In genomic region chr2:30971291-30972025, GRCh38 we compare ENCODE assay signal across 28 cellular contexts.
"Had no signal": no experiment of that assay in that cellular context is flagged by ENCODE, and none has a peak within 500 bp of the region (broad histone marks: within the 10 kb centered on the region; RNA-seq: fewer than 3 reads in every experiment).

No MANE protein-coding gene starts in this region.

- FAIRE-seq: endothelial cell of umbilical vein, small intestine had no signal

- DNase-seq: activated CD4-positive, alpha-beta T cell treated with anti-CD3 and anti-CD28 coated beads for 36 hours; activated CD4-positive, CD25-positive, alpha-beta regulatory T cell; activated CD8-positive, alpha-beta memory T cell treated with anti-CD3 and anti-CD28 coated beads, Interleukin-2, amount 10 ng/mL, durations not matched to agents 7 days and 5 days; activated CD8-positive, alpha-beta T cell treated with anti-CD3 and anti-CD28 coated beads, Interleukin-2, amount 10 ng/mL, durations not matched to agents 7 days and 5 days; activated T-cell treated with anti-CD3 and anti-CD28 coated beads, Interleukin-2, amount 50 U/mL, for 48 hours; anterior cingulate cortex; brain microvascular endothelial cell; caudate nucleus; cortex of kidney; foreskin melanocyte; kidney glomerular epithelial cell; left lung; lower lobe of right lung; mesendoderm; natural killer cell; retina; sigmoid colon; small intestine; stimulated activated CD4-positive, alpha-beta T cell treated with anti-CD3 and anti-CD28 coated beads, Interleukin-4, amount 100 ng/mL, for 24 hours; trophoblast cell; uterus had no signal

- H3K36me3 Mint-ChIP-seq: activated CD8-positive, alpha-beta memory T cell treated with anti-CD3 and anti-CD28 coated beads, Interleukin-2, amount 10 ng/mL, durations not matched to agents 7 days and 5 days; activated naive CD4-positive, alpha-beta T cell treated with anti-CD3 and anti-CD28 coated beads, Interleukin-2, amount 50 U/mL, for 24 hours; natural killer cell; stimulated activated effector memory CD8-positive, alpha-beta T cell treated with anti-CD3 and anti-CD28 coated beads, Interleukin-12 subunit alpha, Interleukin-12 subunit beta, amount 100 ng/mL, for 72 hours had no signal

- H3K36me3 ChIP-seq: brain microvascular endothelial cell, left lung, lower lobe of right lung, sigmoid colon, thoracic aorta, uterus had no signal

- H3K4me3 ChIP-seq: left lung, lower lobe of right lung, sigmoid colon, thoracic aorta, uterus had no signal

- H3K9me3 ChIP-seq: left lung, lower lobe of right lung, sigmoid colon, thoracic aorta, uterus had no signal

- H3K27ac ChIP-seq: brain microvascular endothelial cell, left lung, lower lobe of right lung, sigmoid colon, thoracic aorta, uterus had no signal

- H3K4me1 Mint-ChIP-seq: activated CD4-positive, alpha-beta T cell treated with anti-CD3 and anti-CD28 coated beads for 36 hours; activated CD8-positive, alpha-beta memory T cell treated with anti-CD3 and anti-CD28 coated beads, Interleukin-2, amount 10 ng/mL, durations not matched to agents 7 days and 5 days; activated naive CD4-positive, alpha-beta T cell treated with anti-CD3 and anti-CD28 coated beads, Interleukin-2, amount 50 U/mL, for 24 hours; natural killer cell; stimulated activated effector memory CD8-positive, alpha-beta T cell treated with anti-CD3 and anti-CD28 coated beads, Interleukin-12 subunit alpha, Interleukin-12 subunit beta, amount 100 ng/mL, for 72 hours had no signal

- ATAC-seq: activated CD4-positive, alpha-beta T cell treated with anti-CD3 and anti-CD28 coated beads for 36 hours; activated CD8-positive, alpha-beta memory T cell treated with anti-CD3 and anti-CD28 coated beads, Interleukin-2, amount 10 ng/mL, durations not matched to agents 7 days and 5 days; activated CD8-positive, alpha-beta T cell treated with anti-CD3 and anti-CD28 coated beads, Interleukin-2, amount 10 ng/mL, durations not matched to agents 7 days and 5 days; left lung; natural killer cell; stimulated activated effector memory CD8-positive, alpha-beta T cell treated with anti-CD3 and anti-CD28 coated beads, Interleukin-12 subunit alpha, Interleukin-12 subunit beta, amount 100 ng/mL, for 72 hours had no signal

- H3K4me1 ChIP-seq: left lung, lower lobe of right lung, uterus had no signal

- H3K27me3 ChIP-seq: brain microvascular endothelial cell, left lung, uterus had no signal

- H3K4me3 Mint-ChIP-seq: activated CD4-positive, alpha-beta T cell treated with anti-CD3 and anti-CD28 coated beads for 36 hours; activated CD8-positive, alpha-beta memory T cell treated with anti-CD3 and anti-CD28 coated beads, Interleukin-2, amount 10 ng/mL, durations not matched to agents 7 days and 5 days; activated CD8-positive, alpha-beta T cell treated with anti-CD3 and anti-CD28 coated beads, Interleukin-2, amount 10 ng/mL, durations not matched to agents 7 days and 5 days; activated naive CD4-positive, alpha-beta T cell treated with anti-CD3 and anti-CD28 coated beads, Interleukin-2, amount 50 U/mL, for 24 hours; natural killer cell; stimulated activated effector memory CD8-positive, alpha-beta T cell treated with anti-CD3 and anti-CD28 coated beads, Interleukin-12 subunit alpha, Interleukin-12 subunit beta, amount 100 ng/mL, for 72 hours; stimulated activated naive CD8-positive, alpha-beta T cell treated with anti-CD3 and anti-CD28 coated beads, Interleukin-15, Interleukin-2, amounts not matched to agents 100 ng/mL and 50 ng/mL, for 24 hours had no signal

- H3K27ac Mint-ChIP-seq: activated CD4-positive, alpha-beta T cell treated with anti-CD3 and anti-CD28 coated beads for 36 hours; activated CD8-positive, alpha-beta memory T cell treated with anti-CD3 and anti-CD28 coated beads, Interleukin-2, amount 10 ng/mL, durations not matched to agents 7 days and 5 days; activated CD8-positive, alpha-beta T cell treated with anti-CD3 and anti-CD28 coated beads, Interleukin-2, amount 10 ng/mL, durations not matched to agents 7 days and 5 days; activated naive CD4-positive, alpha-beta T cell treated with anti-CD3 and anti-CD28 coated beads, Interleukin-2, amount 50 U/mL, for 24 hours; activated T-helper 2 cell treated with anti-CD3 and anti-CD28 coated beads, Interferon-gamma antibody, Interleukin-2, Interleukin-4, amounts not matched to agents 10 μg/mL and 5 μg/mL and 100 μg/mL, durations not matched to agents 14 hours and 24 hours and 36 hours; natural killer cell; progenitor cell of endocrine pancreas; stimulated activated effector memory CD8-positive, alpha-beta T cell treated with anti-CD3 and anti-CD28 coated beads, Interleukin-12 subunit alpha, Interleukin-12 subunit beta, amount 100 ng/mL, for 72 hours; stimulated activated naive CD8-positive, alpha-beta T cell treated with anti-CD3 and anti-CD28 coated beads, Interleukin-15, Interleukin-2, amounts not matched to agents 100 ng/mL and 50 ng/mL, for 24 hours had no signal

- H3K27me3 Mint-ChIP-seq: stimulated activated naive CD8-positive, alpha-beta T cell treated with anti-CD3 and anti-CD28 coated beads, Interleukin-15, Interleukin-2, amounts not matched to agents 100 ng/mL and 50 ng/mL, for 24 hours had no signal

- H3K9me3 Mint-ChIP-seq: activated naive CD4-positive, alpha-beta T cell treated with anti-CD3 and anti-CD28 coated beads, Interleukin-2, amount 50 U/mL, for 24 hours; activated T-helper 2 cell treated with anti-CD3 and anti-CD28 coated beads, Interferon-gamma antibody, Interleukin-2, Interleukin-4, amounts not matched to agents 10 μg/mL and 5 μg/mL and 100 μg/mL, durations not matched to agents 14 hours and 24 hours and 36 hours; natural killer cell; stimulated activated effector memory CD8-positive, alpha-beta T cell treated with anti-CD3 and anti-CD28 coated beads, Interleukin-12 subunit alpha, Interleukin-12 subunit beta, amount 100 ng/mL, for 72 hours; stimulated activated naive CD8-positive, alpha-beta T cell treated with anti-CD3 and anti-CD28 coated beads, Interleukin-15, Interleukin-2, amounts not matched to agents 100 ng/mL and 50 ng/mL, for 24 hours had no signal
